8 cellular contexts compared by ENCODE assay signal in the genomic region with DNA sequence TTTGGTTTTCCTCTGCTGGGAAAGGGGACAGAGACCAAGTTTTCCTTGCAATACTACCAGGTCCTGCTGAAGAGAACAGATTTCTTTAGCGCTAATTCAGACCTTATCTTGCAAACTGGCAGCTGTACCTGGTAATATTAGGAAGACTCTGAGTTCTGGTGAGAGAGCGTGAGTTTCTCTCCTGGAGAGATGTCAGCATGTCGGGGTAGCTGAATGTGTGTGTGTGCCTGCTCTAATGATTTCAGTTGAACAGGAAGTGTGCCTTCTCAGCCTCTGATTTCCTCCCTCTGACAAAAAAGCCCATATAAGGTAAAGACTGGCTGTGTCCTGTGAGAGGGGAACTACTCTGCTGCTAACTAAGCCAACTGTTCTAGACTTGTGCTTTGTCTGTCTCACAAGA. TPM values are rescaled to one million over a fixed set of nuclear protein-coding genes. Genes with fewer than 3 reads are reported as not detected.
DNase-seq lines count a peak whose midpoint lies in the region; ATAC-seq, FAIRE-seq and TF ChIP-seq lines count a peak whose summit lies in the region.

No MANE protein-coding gene starts in this region.

- no peaks in the 10 kb centered on the region for H3K9me1 ChIP-seq in keratinocyte (ENCODE audit: control insufficient read depth, extremely low read depth, insufficient read depth, low read length)

- H3K27me3 ChIP-seq in brain microvascular endothelial cell (replicated peaks): no peaks in the 10 kb centered on the region
- no peaks in the 10 kb centered on the region for H3K27me3 ChIP-seq in keratinocyte (ENCODE audit: control insufficient read depth, extremely low read depth, insufficient read depth, low read length)

- no peaks in the 10 kb centered on the region for H3K36me3 Mint-ChIP-seq in Calu3 (ENCODE audit: insufficient read depth, unreplicated experiment)
- H3K36me3 Mint-ChIP-seq in stimulated activated effector memory CD8-positive, alpha-beta T cell treated with anti-CD3 and anti-CD28 coated beads, Interleukin-12 subunit alpha, Interleukin-12 subunit beta, amount 100 ng/mL, for 72 hours: peaks cover 99% of the 10 kb centered on the region

- TF ChIP-seq CTCF in Calu3 (IDR thresholded peaks at IDR 0.05; ENCODE audit: unreplicated experiment): no peak
- TF ChIP-seq CTCF in brain microvascular endothelial cell (IDR thresholded peaks at IDR 0.05; ENCODE audit: low read depth, low read length, missing control alignments): no peak
- no peak for TF ChIP-seq CTCF in keratinocyte (optimal IDR thresholded peaks at IDR 0.05 in 1 of 3, IDR thresholded peaks at IDR 0.05 in 1 of 3, conservative IDR thresholded peaks at IDR 0.05 in 1 of 3; ENCODE audit: extremely low read depth in 1 of 3, insufficient read depth in 2 of 3, low read length in 3 of 3)

- H3K4me1 ChIP-seq in keratinocyte (ENCODE audit: control insufficient read depth, extremely low read depth, insufficient read depth, low read length): peaks cover 31% of the 10 kb centered on the region

- H3K36me3 ChIP-seq in brain microvascular endothelial cell (replicated peaks): peaks cover 17% of the 10 kb centered on the region
- peaks cover 5% of the 10 kb centered on the region in 2 experiments for H3K36me3 ChIP-seq in keratinocyte (ENCODE audit: control insufficient read depth in 2 of 2, extremely low read depth in 1 of 2, insufficient read depth in 2 of 2, low read length in 2 of 2)

- peak; percentile 64 for TF ChIP-seq POLR2A in Raji (IDR thresholded peaks at IDR 0.05; ENCODE audit: insufficient read depth, low read depth, low read length)

- no TSS peak for BruUV-seq in Calu3 (replicated peaks; lab: Mats Ljungman, UMichigan)

- no peak overlapping the region for H3K4me2 ChIP-seq in keratinocyte (ENCODE audit: control insufficient read depth, extremely low read depth, insufficient read depth, low read depth, low read length)

- CTCF ChIA-PET in Calu3 (lab: Charles Lee): no interaction called here

- DNase-seq in Calu3: peak; percentile 41
- peak; percentile 46 for DNase-seq in GM19239 (ENCODE audit: insufficient read length, low spot score)
- peak; percentile 84 for DNase-seq in brain microvascular endothelial cell
- no peak for DNase-seq in keratinocyte (ENCODE audit: low read depth, low spot score)
- DNase-seq in stimulated activated effector memory CD8-positive, alpha-beta T cell treated with anti-CD3 and anti-CD28 coated beads, Interleukin-12 subunit alpha, Interleukin-12 subunit beta, amount 100 ng/mL, for 72 hours (ENCODE audit: low spot score in 2 of 2): no peak
- DNase-seq in superior temporal gyrus (ENCODE audit: extremely low spot score): no peak

- no peak overlapping the region for H2AFZ ChIP-seq in keratinocyte (ENCODE audit: control insufficient read depth, low read length)

- H3K9me3 Mint-ChIP-seq in Calu3 (ENCODE audit: low read depth, unreplicated experiment): no peaks in the 10 kb centered on the region
- no peaks in the 10 kb centered on the region for H3K9me3 Mint-ChIP-seq in stimulated activated effector memory CD8-positive, alpha-beta T cell treated with anti-CD3 and anti-CD28 coated beads, Interleukin-12 subunit alpha, Interleukin-12 subunit beta, amount 100 ng/mL, for 72 hours

- intact Hi-C loops in Calu3 (cut with micrococcal nuclease; ENCODE audit: unreplicated experiment): no loop called here

- H3K79me2 ChIP-seq in keratinocyte (ENCODE audit: control insufficient read depth, insufficient read depth, low read length): no peaks in the 10 kb centered on the region

- peak; percentile 98 for FAIRE-seq in GM19239 (lab: Jason Lieb, UNC)
- FAIRE-seq in keratinocyte (lab: Jason Lieb, UNC): peak; percentile 62

- no peak overlapping the region for H3K4me3 ChIP-seq in brain microvascular endothelial cell (ENCODE audit: low read depth, low read length)
- H3K4me3 ChIP-seq in keratinocyte (ENCODE audit: control insufficient read depth in 2 of 3, extremely low read depth in 1 of 3, insufficient read depth in 2 of 3, low read depth in 1 of 3, low read length in 3 of 3): no peak overlapping the region

- H3K27me3 Mint-ChIP-seq in Calu3 (ENCODE audit: unreplicated experiment): no peaks in the 10 kb centered on the region

- H3K27ac Mint-ChIP-seq in Calu3 (ENCODE audit: unreplicated experiment): peak overlapping the region; percentile 87
- peak overlapping the region; percentile 96 for H3K27ac Mint-ChIP-seq in stimulated activated effector memory CD8-positive, alpha-beta T cell treated with anti-CD3 and anti-CD28 coated beads, Interleukin-12 subunit alpha, Interleukin-12 subunit beta, amount 100 ng/mL, for 72 hours

- H3K9ac ChIP-seq in keratinocyte (ENCODE audit: control insufficient read depth, extremely low read depth, insufficient read depth, low read length): no peak overlapping the region

- H3K9me3 ChIP-seq in keratinocyte (ENCODE audit: control insufficient read depth, low read depth, low read length): no peaks in the 10 kb centered on the region

- peak overlapping the region; percentile 21 for H3K4me3 Mint-ChIP-seq in Calu3 (ENCODE audit: low read depth, unreplicated experiment)
- peak overlapping the region; percentile 66 for H3K4me3 Mint-ChIP-seq in stimulated activated effector memory CD8-positive, alpha-beta T cell treated with anti-CD3 and anti-CD28 coated beads, Interleukin-12 subunit alpha, Interleukin-12 subunit beta, amount 100 ng/mL, for 72 hours

- in situ Hi-C loops in brain microvascular endothelial cell (cut with HindIII; ENCODE audit: low pct_ligation_motif_present, low sequenced_read_pairs): no loop called here

- no peaks in the 10 kb centered on the region for H4K20me1 ChIP-seq in keratinocyte (ENCODE audit: control insufficient read depth, extremely low read depth, insufficient read depth, low read length)

- peak; percentile 94 for ATAC-seq in HG03196 (IDR thresholded peaks at IDR 0.05; ENCODE audit: unreplicated experiment)
- peak; percentile 89 for ATAC-seq in stimulated activated effector memory CD8-positive, alpha-beta T cell treated with anti-CD3 and anti-CD28 coated beads, Interleukin-12 subunit alpha, Interleukin-12 subunit beta, amount 100 ng/mL, for 72 hours

- H3K27ac ChIP-seq in brain microvascular endothelial cell (peak overlapping the region; percentile 86), keratinocyte (ENCODE audit: control insufficient read depth, insufficient read depth, low read length) (no peak overlapping the region)

- dilution Hi-C loops in keratinocyte (cut with MboI; ENCODE audit: extremely low pct_ligation_motif_present, low sequenced_read_pairs): no loop called here

- H3K4me1 Mint-ChIP-seq in Calu3 (ENCODE audit: low read depth, unreplicated experiment): peaks cover 62% of the 10 kb centered on the region
- peaks cover 71% of the 10 kb centered on the region for H3K4me1 Mint-ChIP-seq in stimulated activated effector memory CD8-positive, alpha-beta T cell treated with anti-CD3 and anti-CD28 coated beads, Interleukin-12 subunit alpha, Interleukin-12 subunit beta, amount 100 ng/mL, for 72 hours

RNA-seq across cellular contexts. Expression of a gene that starts 10.3 kb away (rescaled TPM):
- total RNA-seq in Calu3 (2022): 0.17 and 2.3 TPM in 2 replicates
- 0.06 to 0.18 TPM (median 0.17 TPM) in 3 replicates for polyA plus RNA-seq in keratinocyte
- polyA plus RNA-seq in keratinocyte (2011; ENCODE audit: low read depth): 0.60 TPM
- polyA plus RNA-seq in keratinocyte (2011; cell fraction: cytosol; rRNA removed): 0.10 and 0.19 TPM in 2 replicates
- polyA plus RNA-seq in keratinocyte (2011; cell fraction: nucleus; rRNA removed): 0.15 and 0.23 TPM in 2 replicates
- 0.05 and 0.93 TPM in 2 replicates for polyA plus RNA-seq in keratinocyte (2012; ENCODE audit: low replicate concordance)
- polyA minus RNA-seq in keratinocyte: 0.10 to 0.33 TPM in 2 of 3 replicates, not detected in the other
- polyA minus RNA-seq in keratinocyte (2011; cell fraction: cytosol; rRNA and poly(A)+ RNA removed): not detected
- 0.47 TPM in 1 of 2 replicates, not detected in the other for polyA minus RNA-seq in keratinocyte (2011; cell fraction: nucleus; rRNA and poly(A)+ RNA removed)

RNA-seq across cellular contexts. Expression of a gene that starts 12.7 kb away (rescaled TPM):
- 23.5 and 23.6 TPM in 2 replicates for total RNA-seq in Calu3 (2022)
- 78.5 to 190 TPM (median 164 TPM) in 3 replicates for polyA plus RNA-seq in keratinocyte
- polyA plus RNA-seq in keratinocyte (2011; ENCODE audit: low read depth): 12.4 TPM
- 127 and 160 TPM in 2 replicates for polyA plus RNA-seq in keratinocyte (2011; cell fraction: cytosol; rRNA removed)
- polyA plus RNA-seq in keratinocyte (2011; cell fraction: nucleus; rRNA removed): 67.0 and 69.6 TPM in 2 replicates
- 26.7 and 109 TPM in 2 replicates for polyA plus RNA-seq in keratinocyte (2012; ENCODE audit: low replicate concordance)
- polyA minus RNA-seq in keratinocyte: 113 to 158 TPM (median 147 TPM) in 3 replicates
- polyA minus RNA-seq in keratinocyte (2011; cell fraction: cytosol; rRNA and poly(A)+ RNA removed): 42.0 TPM
- 13.4 and 19.9 TPM in 2 replicates for polyA minus RNA-seq in keratinocyte (2011; cell fraction: nucleus; rRNA and poly(A)+ RNA removed)

RNA-seq across cellular contexts. Expression of a gene that starts 24.2 kb away (rescaled TPM):
- not detected in 2 replicates for total RNA-seq in Calu3 (2022)
- not detected in 3 replicates for polyA plus RNA-seq in keratinocyte
- not detected for polyA plus RNA-seq in keratinocyte (2011; ENCODE audit: low read depth)
- polyA plus RNA-seq in keratinocyte (2011; cell fraction: cytosol; rRNA removed): not detected in 2 replicates
- not detected in 2 replicates for polyA plus RNA-seq in keratinocyte (2011; cell fraction: nucleus; rRNA removed)
- not detected in 2 replicates for polyA plus RNA-seq in keratinocyte (2012; ENCODE audit: low replicate concordance)
- not detected in 3 replicates for polyA minus RNA-seq in keratinocyte
- not detected for polyA minus RNA-seq in keratinocyte (2011; cell fraction: cytosol; rRNA and poly(A)+ RNA removed)
- polyA minus RNA-seq in keratinocyte (2011; cell fraction: nucleus; rRNA and poly(A)+ RNA removed): not detected in 2 replicates

Comparison
In these comparisons a context has a peak if more than half of its experiments do, and no peak if none do; other contexts are left out.
1. DNase-seq: peak in Calu3 (single experiment), GM19239 (single experiment) and brain microvascular endothelial cell (single experiment); none in keratinocyte (single experiment), stimulated activated effector memory CD8-positive, alpha-beta T cell treated with anti-CD3 and anti-CD28 coated beads, Interleukin-12 subunit alpha, Interleukin-12 subunit beta, amount 100 ng/mL, for 72 hours (0 of 2) and superior temporal gyrus (single experiment).